In genomic region chrX:52495545-52496418, GRCh38 we compare ENCODE assay signal across 18 cellular contexts. TPM values are rescaled to one million over a fixed set of nuclear protein-coding genes. Genes with fewer than 3 reads are reported as not detected.
"Had no signal": no experiment of that assay in that cellular context is flagged by ENCODE, and none has a peak within 500 bp of the region (broad histone marks: within the 10 kb centered on the region; RNA-seq: fewer than 3 reads in every experiment).

Gene XAGE1A (plus strand): TSS chrX:52495808. CDS start chrX:52497362, 1,554 bp downstream.

RNA-seq across cellular contexts. Expression of gene XAGE1A, which starts in this region (rescaled TPM):
- total RNA-seq: activated B cell treated with CpG ODN at 0.5 μM for 24 hours; activated CD4-positive, alpha-beta memory T cell treated with anti-CD3 and anti-CD28 coated beads for 36 hours; activated CD4-positive, alpha-beta T cell treated with anti-CD3 and anti-CD28 coated beads, Interleukin-2, amount 10 ng/mL, durations not matched to agents 24 days and 14 days; activated CD8-positive, alpha-beta memory T cell treated with anti-CD3 and anti-CD28 coated beads for 36 hours; activated CD8-positive, alpha-beta T cell treated with anti-CD3 and anti-CD28 coated beads for 36 hours; activated naive CD4-positive, alpha-beta T cell treated with anti-CD3 and anti-CD28 coated beads for 36 hours; activated naive CD4-positive, alpha-beta T cell treated with anti-CD3 and anti-CD28 coated beads, Interleukin-2, amount 50 U/mL, for 72 hours; activated naive CD8-positive, alpha-beta T cell treated with anti-CD3 and anti-CD28 coated beads for 36 hours; activated T-cell treated with anti-CD3 and anti-CD28 coated beads, Interleukin-2, amount 50 U/mL, for 4 hours; activated T-cell treated with anti-CD3 and anti-CD28 coated beads, Interleukin-2, amount 50 U/mL, for 72 hours; activated T-helper 1 cell treated with anti-CD3 and anti-CD28 coated beads, Interleukin-12 subunit alpha, Interleukin-12 subunit beta, Interleukin-2, Interleukin-4 antibody, amounts not matched to agents 30 ng/mL and 10 ng/mL and 1 ng/mL, durations not matched to agents 14 hours and 24 hours and 36 hours; activated T-helper 17 cell treated with anti-CD3 and anti-CD28 coated beads, Interleukin-2, amount 50 U/mL, for 72 hours; adrenal gland; aorta; astrocyte; body of pancreas; breast epithelium; cardiac septum had no signal
